ENCODE assay signal across 1 cellular context in genomic region chr22:36201630-36202312, GRCh38.
A peak's percentile ranks its signal among the peaks of the same experiment; 100 is the strongest.
TF ChIP-seq lines count a peak whose summit lies in the region.

Gene APOL4, minus strand, starts transcription at chr22:36201809. Its CDS starts 75 bp downstream, at chr22:36201734.

TF ChIP-seq in K562, 482 proteins besides CTCF, POLR2A, EP300 and RAD21 (continued from another document and continues in another):
- TF ChIP-seq UBTF (IDR thresholded peaks at IDR 0.05; ENCODE audit: borderline replicate concordance in 1 of 2, low read depth in 2 of 2, low read length in 2 of 2) (no peak), ZKSCAN8 (CRISPR knock-in tag; IDR thresholded peaks at IDR 0.05) (no peak), ZNF830 (CRISPR knock-in tag; IDR thresholded peaks at IDR 0.05) (no peak), FOS (IDR thresholded peaks at IDR 0.05; ENCODE audit: extremely low read depth, insufficient read length) (no peak), ZFP36 (IDR thresholded peaks at IDR 0.05; ENCODE audit: low read depth, low read length, partially characterized antibody) (no peak), U2AF2 (optimal IDR thresholded peaks at IDR 0.05; ENCODE audit: low read depth, low read length) (no peak), SNRNP70 (optimal IDR thresholded peaks at IDR 0.05; ENCODE audit: low read depth, low read length) (no peak), ATF3 (IDR thresholded peaks at IDR 0.05) (no peak), ATF3 (CRISPR knock-in tag; conservative IDR thresholded peaks at IDR 0.05) (no peak), TAF15 (IDR thresholded peaks at IDR 0.05; ENCODE audit: low read depth, low read length) (no peak), MBD1 (CRISPR knock-in tag; IDR thresholded peaks at IDR 0.05) (no peak), FUS (optimal IDR thresholded peaks at IDR 0.05; ENCODE audit: low read depth, low read length) (no peak), SRF (CRISPR knock-in tag; IDR thresholded peaks at IDR 0.05) (no peak), POLR2AphosphoS2 (IDR thresholded peaks at IDR 0.05; ENCODE audit: low read length) (no peak), OTX1 (CRISPR knock-in tag; IDR thresholded peaks at IDR 0.05) (no peak), ZBTB26 (CRISPR knock-in tag; IDR thresholded peaks at IDR 0.05) (no peak), USF2 (CRISPR knock-in tag; IDR thresholded peaks at IDR 0.05) (no peak), PHF21A (IDR thresholded peaks at IDR 0.05; ENCODE audit: borderline replicate concordance, low read depth) (peak; percentile 75; the same call in 1 of the 2 replicates), PHB (CRISPR knock-in tag; IDR thresholded peaks at IDR 0.05) (no peak), ZNF354B (CRISPR knock-in tag; IDR thresholded peaks at IDR 0.05) (no peak), RBM14 (IDR thresholded peaks at IDR 0.05; ENCODE audit: borderline replicate concordance, insufficient read depth, low read depth, low read length) (no peak), MAFG (tag; conservative IDR thresholded peaks at IDR 0.05) (peak; percentile 56), NR2C2 (CRISPR knock-in tag; IDR thresholded peaks at IDR 0.05) (no peak), NR2C2 (tag; IDR thresholded peaks at IDR 0.05) (no peak), NFIX (CRISPR knock-in tag; IDR thresholded peaks at IDR 0.05; ENCODE audit: low read depth) (no peak), KAT8 (IDR thresholded peaks at IDR 0.05; ENCODE audit: low read depth) (no peak), CTBP1 (IDR thresholded peaks at IDR 0.05; ENCODE audit: borderline replicate concordance) (peak; percentile 65; the same call in 1 of the 2 replicates), ZNF24 (IDR thresholded peaks at IDR 0.05) (no peak), ZNF584 (CRISPR knock-in tag; IDR thresholded peaks at IDR 0.05; ENCODE audit: low read depth) (no peak), ETV6 (IDR thresholded peaks at IDR 0.05; ENCODE audit: borderline replicate concordance in 1 of 2, low read depth in 2 of 2, low read length in 1 of 2) (no peak), ETV6 (CRISPR knock-in tag; IDR thresholded peaks at IDR 0.05; ENCODE audit: borderline replicate concordance) (no peak), CREM (IDR thresholded peaks at IDR 0.05; ENCODE audit: low read depth) (no peak), CREB5 (CRISPR knock-in tag; IDR thresholded peaks at IDR 0.05) (no peak), THRA (IDR thresholded peaks at IDR 0.05) (no peak), RBM22 (IDR thresholded peaks at IDR 0.05; ENCODE audit: low read depth, low read length, poor library complexity, severe bottlenecking) (no peak), NBN (IDR thresholded peaks at IDR 0.05; ENCODE audit: low read depth) (0 out of 2 replicates have a peak, but pooled peaks have one; percentile 54), ZNF282 (CRISPR knock-in tag; IDR thresholded peaks at IDR 0.05) (no peak), ZFP1 (CRISPR knock-in tag; IDR thresholded peaks at IDR 0.05) (no peak), PTRF (tag; IDR thresholded peaks at IDR 0.05) (no peak), NFE2 (IDR thresholded peaks at IDR 0.05; ENCODE audit: low read depth) (peak; percentile 70), MED1 (CRISPR knock-in tag; IDR thresholded peaks at IDR 0.05; ENCODE audit: borderline replicate concordance) (no peak), SRSF9 (IDR thresholded peaks at IDR 0.05; ENCODE audit: borderline replicate concordance, low read depth, low read length) (no peak), ZNF121 (CRISPR knock-in tag; conservative IDR thresholded peaks at IDR 0.05) (no peak), ZBTB40 (IDR thresholded peaks at IDR 0.05) (no peak), ZBTB40 (CRISPR knock-in tag; IDR thresholded peaks at IDR 0.05) (no peak), MAFK (IDR thresholded peaks at IDR 0.05; ENCODE audit: low read length) (no peak), ILK (tag; IDR thresholded peaks at IDR 0.05; ENCODE audit: borderline replicate concordance, low read depth) (no peak), NR1H2 (CRISPR knock-in tag; IDR thresholded peaks at IDR 0.05) (no peak), NELFE (IDR thresholded peaks at IDR 0.05; ENCODE audit: insufficient read depth, insufficient read length) (no peak), ZNF695 (CRISPR knock-in tag; IDR thresholded peaks at IDR 0.05) (no peak), ADNP (tag; IDR thresholded peaks at IDR 0.05) (no peak)
